Comparison of ENCODE assay signal across 9 cellular contexts in genomic region chr7:27200761-27201230, GRCh38. TPM values are rescaled to one million over a fixed set of nuclear protein-coding genes. Genes with fewer than 3 reads are reported as not detected.
A peak's percentile ranks its signal among the peaks of the same experiment; 100 is the strongest.
DNase-seq lines count a peak whose midpoint lies in the region; TF ChIP-seq lines count a peak whose summit lies in the region.
"Had no signal": no experiment of that assay in that cellular context is flagged by ENCODE, and none has a peak within 500 bp of the region (broad histone marks: within the 10 kb centered on the region; RNA-seq: fewer than 3 reads in every experiment).

No MANE protein-coding gene starts in this region.

- H3K4me1 Mint-ChIP-seq in chondrocyte (ENCODE audit: low read depth): peaks cover 24% of the 10 kb centered on the region

- no peak overlapping the region for H3K27ac Mint-ChIP-seq in chondrocyte (ENCODE audit: unreplicated experiment)

- H3K4me1 ChIP-seq in osteoblast (ENCODE audit: insufficient read depth, low read length): peaks cover 25% of the 10 kb centered on the region

- peak overlapping the region; percentile 21 for H3K27ac ChIP-seq in osteoblast (ENCODE audit: low read depth, low read length)
- H3K27ac ChIP-seq: adrenal gland had no signal

- TF ChIP-seq CTCF in NB4 (IDR thresholded peaks at IDR 0.05; ENCODE audit: low read depth, low read length) (no peak), chondrocyte (IDR thresholded peaks at IDR 0.05) (no peak), osteoblast (IDR thresholded peaks at IDR 0.05; ENCODE audit: extremely low read depth, low read depth, low read length) (no peak)

- H3K36me3 ChIP-seq in osteoblast (ENCODE audit: insufficient read depth, low read length): no peaks in the 10 kb centered on the region
- H3K36me3 ChIP-seq: adrenal gland had no signal

- peak; percentile 34 for DNase-seq in ELF-1 (ENCODE audit: low read depth, low spot score)
- peak; percentile 73 for DNase-seq in NB4 (ENCODE audit: low read depth)
- DNase-seq in chondrocyte (ENCODE audit: low spot score): no peak
- no peak for DNase-seq in osteoblast (ENCODE audit: insufficient read length, low spot score, missing footprints)
- no peak for DNase-seq in NCI-H345 (lab: John Stamatoyannopoulos, UW)
- no peak for DNase-seq in NCI-H146 treated with DMSO at 0.1 percent for 48 hours (lab: John Stamatoyannopoulos, UW; ENCODE audit: unreplicated experiment)
- DNase-seq in stimulated activated CD4-positive, alpha-beta T cell treated with anti-CD3 and anti-CD28 coated beads, Interleukin-4, amount 100 ng/mL, for 24 hours: no peak
- DNase-seq in activated effector memory CD4-positive, alpha-beta T cell treated with anti-CD3 and anti-CD28 coated beads, Interleukin-2, amount 50 U/mL, for 16 hours: no peak

- H3K27me3 Mint-ChIP-seq in chondrocyte (ENCODE audit: low read depth): peaks cover 80% of the 10 kb centered on the region

- TF ChIP-seq POLR2A in NB4 (IDR thresholded peaks at IDR 0.05; ENCODE audit: extremely low read depth, insufficient read length): no peak

- H3K4me3 Mint-ChIP-seq in chondrocyte (ENCODE audit: unreplicated experiment): peak overlapping the region; percentile 64

- H3K36me3 Mint-ChIP-seq in chondrocyte (ENCODE audit: low read depth): peaks cover 2% of the 10 kb centered on the region

- peak overlapping the region; percentile 62 for H2AFZ ChIP-seq in osteoblast (ENCODE audit: low read length)

- H3K9me3 Mint-ChIP-seq in chondrocyte (ENCODE audit: low read depth): no peaks in the 10 kb centered on the region

- H3K4me2 ChIP-seq in osteoblast (ENCODE audit: insufficient read depth, low read length): peak overlapping the region; percentile 83

- peaks cover 54% of the 10 kb centered on the region for H3K79me2 ChIP-seq in osteoblast (ENCODE audit: insufficient read depth, low read length)

- peaks cover 22% of the 10 kb centered on the region for H3K27me3 ChIP-seq in osteoblast (ENCODE audit: insufficient read depth, low read length)

- H3K4me3 ChIP-seq in NB4 (ENCODE audit: low read depth, low read length) (peak overlapping the region; percentile 88), osteoblast (ENCODE audit: insufficient read depth, low read length) (peak overlapping the region; percentile 80)

- peaks cover 13% of the 10 kb centered on the region for H4K20me1 ChIP-seq in osteoblast (ENCODE audit: insufficient read depth, low read length)

- no peaks in the 10 kb centered on the region for H3K9me3 ChIP-seq in osteoblast (ENCODE audit: low read depth, low read length)
- H3K9me3 ChIP-seq: adrenal gland had no signal

RNA-seq across cellular contexts. Expression of gene HOXA13, which starts 0.9 kb away (rescaled TPM):
- total RNA-seq in chondrocyte (not detected in 3 replicates), osteoblast (6.2 and 8.0 TPM in 2 replicates)

RNA-seq across cellular contexts. Expression of gene HOXA11, which starts 15.8 kb away (rescaled TPM):
- total RNA-seq in chondrocyte (not detected in 3 replicates), osteoblast (14.4 and 15.2 TPM in 2 replicates)

RNA-seq across cellular contexts. Expression of gene HOXA10, which starts 26.7 kb away (rescaled TPM):
- total RNA-seq in chondrocyte: 0.12 to 0.21 TPM in 2 of 3 replicates, not detected in the other
- total RNA-seq in osteoblast: 32.1 and 43.1 TPM in 2 replicates

RNA-seq across cellular contexts. Expression of gene HOXA9, which starts 35.5 kb away (rescaled TPM):
- not detected in 3 replicates for total RNA-seq in chondrocyte
- total RNA-seq in osteoblast: 15.3 and 19.5 TPM in 2 replicates

RNA-seq across cellular contexts. Expression of gene EVX1, which starts 41.8 kb away (rescaled TPM):
- total RNA-seq in chondrocyte: not detected in 3 replicates
- total RNA-seq in osteoblast: not detected in 2 replicates

Comparison
In these comparisons a context has a peak if more than half of its experiments do, and no peak if none do; other contexts are left out.
1. DNase-seq: peak in ELF-1 (single experiment) and NB4 (single experiment); none in chondrocyte (single experiment), osteoblast (single experiment), NCI-H345 (single experiment), NCI-H146 treated with DMSO at 0.1 percent for 48 hours (single experiment), stimulated activated CD4-positive, alpha-beta T cell treated with anti-CD3 and anti-CD28 coated beads, Interleukin-4, amount 100 ng/mL, for 24 hours (single experiment) and activated effector memory CD4-positive, alpha-beta T cell treated with anti-CD3 and anti-CD28 coated beads, Interleukin-2, amount 50 U/mL, for 16 hours (single experiment).
2. RNA of gene HOXA11, which starts 15.8 kb away (total RNA-seq): 14.4 to 15.2 TPM in osteoblast; not detected in chondrocyte; every median in the first group is over 10 times any median in the second.
3. RNA of gene HOXA10, which starts 26.7 kb away (total RNA-seq): 32.1 to 43.1 TPM in osteoblast; 0.12 to 0.21 TPM in chondrocyte; every median in the first group is over 10 times any median in the second.